8 cellular contexts compared by ENCODE assay signal in genomic region chr1:227131193-227131592, GRCh38.
DNase-seq lines count a peak whose midpoint lies in the region; ATAC-seq and TF ChIP-seq lines count a peak whose summit lies in the region.

No MANE protein-coding gene starts in this region.

- H3K27ac ChIP-seq in DND-41 (ENCODE audit: low read length) (no peak overlapping the region), KMS-11 (no peak overlapping the region), neural progenitor cell (no peak overlapping the region)

- H3K36me3 Mint-ChIP-seq in neural progenitor cell, result peaks cover 27% of the 10 kb centered on the region
- H3K36me3 Mint-ChIP-seq in activated T-helper 2 cell treated with anti-CD3 and anti-CD28 coated beads, Interferon-gamma antibody, Interleukin-2, Interleukin-4, amounts not matched to agents 10 μg/mL and 5 μg/mL and 100 μg/mL, durations not matched to agents 14 hours and 24 hours and 36 hours (ENCODE audit: low read depth), result no peaks in the 10 kb centered on the region

- TF ChIP-seq CTCF in DND-41 (IDR thresholded peaks at IDR 0.05; ENCODE audit: borderline replicate concordance, extremely low read depth, low read length, poor library complexity, severe bottlenecking) (peak; percentile 50), KMS-11 (conservative IDR thresholded peaks at IDR 0.05; ENCODE audit: low read depth, low read length) (peak; percentile 79), cardiac fibroblast (IDR thresholded peaks at IDR 0.05; ENCODE audit: low read depth, low read length) (peak; percentile 51), neural progenitor cell (IDR thresholded peaks at IDR 0.05) (peak; percentile 55)

- no peaks in the 10 kb centered on the region for H3K79me2 ChIP-seq in DND-41 (ENCODE audit: insufficient read depth, low read length)
- H3K79me2 ChIP-seq in KMS-11 (ENCODE audit: insufficient read depth, low read depth), result no peaks in the 10 kb centered on the region
- H3K79me2 ChIP-seq in neural progenitor cell (ENCODE audit: low read depth), result no peaks in the 10 kb centered on the region

- no peak overlapping the region for H3K4me3 ChIP-seq in DND-41 (ENCODE audit: low read depth in 1 of 2, low read length in 2 of 2)
- H3K4me3 ChIP-seq in KMS-11 (IDR thresholded peaks at IDR 0.05; ENCODE audit: insufficient read depth, low read depth, low read length), result no peak overlapping the region
- no peak overlapping the region for H3K4me3 ChIP-seq in cardiac fibroblast (replicated peaks in 1 of 2; ENCODE audit: low read depth in 2 of 2, low read length in 2 of 2)
- H3K4me3 ChIP-seq in neural progenitor cell, result no peak overlapping the region

- H3K9me3 Mint-ChIP-seq in neural progenitor cell, result peaks cover 7% of the 10 kb centered on the region
- no peaks in the 10 kb centered on the region for H3K9me3 Mint-ChIP-seq in activated T-helper 2 cell treated with anti-CD3 and anti-CD28 coated beads, Interferon-gamma antibody, Interleukin-2, Interleukin-4, amounts not matched to agents 10 μg/mL and 5 μg/mL and 100 μg/mL, durations not matched to agents 14 hours and 24 hours and 36 hours

- H3K27ac Mint-ChIP-seq in neural progenitor cell, result no peak overlapping the region
- H3K27ac Mint-ChIP-seq in activated T-helper 2 cell treated with anti-CD3 and anti-CD28 coated beads, Interferon-gamma antibody, Interleukin-2, Interleukin-4, amounts not matched to agents 10 μg/mL and 5 μg/mL and 100 μg/mL, durations not matched to agents 14 hours and 24 hours and 36 hours, result no peak overlapping the region

- peaks cover 4% of the 10 kb centered on the region for H3K27me3 ChIP-seq in DND-41 (ENCODE audit: insufficient read depth, low read length, poor library complexity)
- no peaks in the 10 kb centered on the region for H3K27me3 ChIP-seq in KMS-11 (ENCODE audit: insufficient read depth, low read depth)
- no peaks in the 10 kb centered on the region for H3K27me3 ChIP-seq in neural progenitor cell

- H3F3A ChIP-seq in neural progenitor cell (ENCODE audit: low read depth), result no peaks in the 10 kb centered on the region

- intact Hi-C loops in activated T-helper 2 cell treated with anti-CD3 and anti-CD28 coated beads, Interferon-gamma antibody, Interleukin-2, Interleukin-4, amounts not matched to agents 10 μg/mL and 5 μg/mL and 100 μg/mL, durations not matched to agents 14 hours and 24 hours and 36 hours (cut with micrococcal nuclease), result no loop called here
- intact Hi-C loops in sciatic nerve (cut with DNase I), result no loop called here

- H4K20me1 ChIP-seq in DND-41 (ENCODE audit: insufficient read depth, low read length), result no peaks in the 10 kb centered on the region
- no peaks in the 10 kb centered on the region for H4K20me1 ChIP-seq in KMS-11 (ENCODE audit: insufficient read depth)
- H4K20me1 ChIP-seq in neural progenitor cell (ENCODE audit: low read depth), result peaks cover under 1% of the 10 kb centered on the region

- no peaks in the 10 kb centered on the region for H3K4me1 ChIP-seq in DND-41 (ENCODE audit: insufficient read depth, low read length)
- H3K4me1 ChIP-seq in KMS-11 (ENCODE audit: low read depth, poor library complexity, severe bottlenecking), result peaks cover 10% of the 10 kb centered on the region
- peaks cover 12% of the 10 kb centered on the region for H3K4me1 ChIP-seq in neural progenitor cell

- H2AFZ ChIP-seq in DND-41 (ENCODE audit: low read depth, low read length) (no peak overlapping the region), KMS-11 (ENCODE audit: low read depth) (no peak overlapping the region), neural progenitor cell (replicated peaks) (no peak overlapping the region)

- ATAC-seq in DND-41 (ENCODE audit: insufficient read depth, low read depth) (no peak), sciatic nerve (no peak), HG03108 (IDR thresholded peaks at IDR 0.05; ENCODE audit: unreplicated experiment) (no peak)

- no peaks in the 10 kb centered on the region for H3K27me3 Mint-ChIP-seq in neural progenitor cell (ENCODE audit: insufficient read depth, low read depth)
- peaks cover 1% of the 10 kb centered on the region for H3K27me3 Mint-ChIP-seq in activated T-helper 2 cell treated with anti-CD3 and anti-CD28 coated beads, Interferon-gamma antibody, Interleukin-2, Interleukin-4, amounts not matched to agents 10 μg/mL and 5 μg/mL and 100 μg/mL, durations not matched to agents 14 hours and 24 hours and 36 hours (ENCODE audit: low read depth)

- no peaks in the 10 kb centered on the region for H3K36me3 ChIP-seq in DND-41 (ENCODE audit: insufficient read depth, low read length)
- H3K36me3 ChIP-seq in KMS-11 (ENCODE audit: insufficient read depth), result no peaks in the 10 kb centered on the region
- peaks cover 3% of the 10 kb centered on the region for H3K36me3 ChIP-seq in neural progenitor cell

- no peak overlapping the region for H3K4me3 Mint-ChIP-seq in neural progenitor cell
- H3K4me3 Mint-ChIP-seq in activated T-helper 2 cell treated with anti-CD3 and anti-CD28 coated beads, Interferon-gamma antibody, Interleukin-2, Interleukin-4, amounts not matched to agents 10 μg/mL and 5 μg/mL and 100 μg/mL, durations not matched to agents 14 hours and 24 hours and 36 hours (ENCODE audit: low read depth), result no peak overlapping the region

- H3K9ac ChIP-seq in DND-41 (ENCODE audit: low read depth, low read length) (no peak overlapping the region), KMS-11 (no peak overlapping the region), neural progenitor cell (no peak overlapping the region)

- H3K4me1 Mint-ChIP-seq in neural progenitor cell, result peaks cover 4% of the 10 kb centered on the region
- peaks cover 1% of the 10 kb centered on the region for H3K4me1 Mint-ChIP-seq in activated T-helper 2 cell treated with anti-CD3 and anti-CD28 coated beads, Interferon-gamma antibody, Interleukin-2, Interleukin-4, amounts not matched to agents 10 μg/mL and 5 μg/mL and 100 μg/mL, durations not matched to agents 14 hours and 24 hours and 36 hours (ENCODE audit: low read depth)

- H3K9me3 ChIP-seq in DND-41 (ENCODE audit: insufficient read depth, low read length, severe bottlenecking) (no peaks in the 10 kb centered on the region), neural progenitor cell (ENCODE audit: low read depth) (no peaks in the 10 kb centered on the region)

- H3K4me2 ChIP-seq in DND-41 (ENCODE audit: insufficient read depth, low read length) (no peak overlapping the region), KMS-11 (0 out of 2 replicates have a peak overlapping the region, but pooled peaks have one; percentile 7), neural progenitor cell (no peak overlapping the region)

- DNase-seq in DND-41 (no peak), cardiac fibroblast (ENCODE audit: low read depth in 2 of 2) (peak; percentile 63 to 74), neural progenitor cell (ENCODE audit: low spot score) (peak; percentile 17), sciatic nerve (ENCODE audit: low spot score) (no peak), Ammon's horn (ENCODE audit: low spot score) (no peak)
- no peak for DNase-seq in activated T-helper 2 cell treated with anti-CD3 and anti-CD28 coated beads, Interferon-gamma antibody, Interleukin-2, Interleukin-4, amounts not matched to agents 10 μg/mL and 5 μg/mL and 100 μg/mL, durations not matched to agents 14 hours and 24 hours and 36 hours (ENCODE audit: low spot score)

Comparison
In these comparisons a context has a peak if more than half of its experiments do, and no peak if none do; other contexts are left out.
1. DNase-seq: peak in cardiac fibroblast (2 of 2) and neural progenitor cell (single experiment); none in DND-41 (single experiment), activated T-helper 2 cell treated with anti-CD3 and anti-CD28 coated beads, Interferon-gamma antibody, Interleukin-2, Interleukin-4, amounts not matched to agents 10 μg/mL and 5 μg/mL and 100 μg/mL, durations not matched to agents 14 hours and 24 hours and 36 hours (single experiment), sciatic nerve (single experiment) and Ammon's horn (single experiment).
2. Peak in every context shown above with its lines, with median percentiles within 50 percentile points of each other: CTCF ChIP-seq.